1 cellular context compared by ENCODE assay signal in genomic region chr19:53881482-53882390, GRCh38.
TF ChIP-seq lines count a peak whose summit lies in the region.

Gene PRKCG, plus strand, starts transcription at chr19:53882197. Its CDS starts 298 bp downstream, at chr19:53882495.

TF ChIP-seq in WTC11, 78 proteins besides CTCF, POLR2A, EP300 and RAD21 (continued from another document):
- TF ChIP-seq JUN (CRISPR knock-in tag; IDR thresholded peaks at IDR 0.05): no peak; the same call in 1 of the 2 replicates
- TF ChIP-seq CDX4 (CRISPR knock-in tag; IDR thresholded peaks at IDR 0.05; ENCODE audit: borderline replicate concordance): no peak
- no peak for TF ChIP-seq E2F4 (CRISPR knock-in tag; IDR thresholded peaks at IDR 0.05; ENCODE audit: borderline replicate concordance, low read depth)
- TF ChIP-seq NFE2L1 (CRISPR knock-in tag; IDR thresholded peaks at IDR 0.05): no peak
- no peak; the same call in 1 of the 2 replicates for TF ChIP-seq USF2 (CRISPR knock-in tag; IDR thresholded peaks at IDR 0.05)
- peak; percentile 46; the same call in 1 of the 2 replicates for TF ChIP-seq FOXP1 (CRISPR knock-in tag; IDR thresholded peaks at IDR 0.05; ENCODE audit: borderline replicate concordance)
- TF ChIP-seq AR (CRISPR knock-in tag; IDR thresholded peaks at IDR 0.05): no peak
- TF ChIP-seq E2F5 (CRISPR knock-in tag; IDR thresholded peaks at IDR 0.05): peak; percentile 46; the same call in 1 of the 2 replicates
- no peak for TF ChIP-seq ZMAT4 (CRISPR knock-in tag; IDR thresholded peaks at IDR 0.05)
- no peak for TF ChIP-seq GTF2I (CRISPR knock-in tag; conservative IDR thresholded peaks at IDR 0.05)
- no peak for TF ChIP-seq ZNF263 (CRISPR knock-in tag; IDR thresholded peaks at IDR 0.05; ENCODE audit: low read depth)
- no peak for TF ChIP-seq JAZF1 (CRISPR knock-in tag; IDR thresholded peaks at IDR 0.05)
- peak; percentile 43; the same call in 1 of the 2 replicates for TF ChIP-seq MAX (CRISPR knock-in tag; IDR thresholded peaks at IDR 0.05)
